1 cellular context compared by ENCODE assay signal in the genomic region with DNA sequence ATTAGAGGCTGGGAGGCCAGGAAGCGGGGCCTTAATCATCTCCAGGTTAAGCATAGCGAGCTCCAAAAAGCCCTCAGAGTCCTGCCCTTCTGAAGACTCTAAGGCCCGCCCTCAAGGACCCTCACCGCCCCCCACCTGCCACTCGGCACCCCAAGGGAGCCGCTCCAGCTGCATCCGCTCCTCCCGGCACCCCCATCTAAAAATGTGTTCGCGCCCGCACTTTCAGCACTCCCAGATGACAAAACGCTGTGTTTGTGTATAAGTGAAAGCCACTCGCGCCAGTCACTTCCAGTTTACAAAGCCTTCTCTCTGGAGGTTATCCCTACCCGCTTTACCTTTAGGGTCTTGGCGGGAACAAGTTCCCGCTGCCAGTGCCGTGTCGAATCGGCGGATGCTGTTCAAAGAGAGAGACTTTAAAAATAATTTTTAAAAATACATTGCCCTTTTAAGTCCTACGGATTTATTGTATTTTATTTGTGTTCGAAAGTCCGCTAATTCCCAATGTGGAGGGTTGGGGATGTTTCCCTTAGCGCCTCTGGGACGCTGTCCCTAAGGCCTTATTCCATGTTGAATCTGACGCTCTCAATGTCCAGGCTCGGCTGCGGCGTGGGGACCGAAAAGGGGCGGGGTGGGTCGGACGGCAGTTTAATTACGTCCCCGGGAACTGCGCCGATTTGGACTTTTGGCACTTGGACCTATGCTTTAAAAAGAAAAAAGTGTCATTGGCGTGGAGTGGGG.
TF ChIP-seq lines count a peak whose summit lies in the region.

A gene (minus strand): TSS at position 64 of the 738 bp plus-strand sequence. CDS start 900 bp downstream, outside the sequence.
A gene with protein sequence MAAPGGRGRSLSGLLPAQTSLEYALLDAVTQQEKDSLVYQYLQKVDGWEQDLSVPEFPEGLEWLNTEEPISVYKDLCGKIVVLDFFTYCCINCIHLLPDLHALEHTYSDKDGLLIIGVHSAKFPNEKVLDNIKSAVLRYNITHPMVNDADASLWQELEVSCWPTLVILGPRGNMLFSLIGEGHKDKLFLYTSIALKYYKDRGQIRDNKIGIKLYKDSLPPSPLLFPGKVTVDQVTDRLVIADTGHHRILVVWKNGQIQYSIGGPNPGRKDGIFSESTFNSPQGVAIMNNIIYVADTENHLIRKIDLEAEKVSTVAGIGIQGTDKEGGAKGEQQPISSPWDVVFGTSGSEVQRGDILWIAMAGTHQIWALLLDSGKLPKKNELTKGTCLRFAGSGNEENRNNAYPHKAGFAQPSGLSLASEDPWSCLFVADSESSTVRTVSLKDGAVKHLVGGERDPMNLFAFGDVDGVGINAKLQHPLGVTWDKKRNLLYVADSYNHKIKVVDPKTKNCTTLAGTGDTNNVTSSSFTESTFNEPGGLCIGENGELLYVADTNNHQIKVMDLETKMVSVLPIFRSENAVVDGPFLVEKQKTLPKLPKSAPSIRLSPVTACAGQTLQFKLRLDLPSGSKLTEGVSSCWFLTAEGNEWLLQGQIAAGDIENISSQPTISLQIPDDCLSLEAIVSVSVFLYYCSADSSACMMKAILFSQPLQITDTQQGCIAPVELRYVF (plus strand): TSS at position 643 of the 738 bp plus-strand sequence. CDS start 212 bp downstream, outside the sequence.

TF ChIP-seq in K562, 482 proteins besides CTCF, POLR2A, EP300 and RAD21 (continued from another document and continues in another):
- TF ChIP-seq, protein P1, sequence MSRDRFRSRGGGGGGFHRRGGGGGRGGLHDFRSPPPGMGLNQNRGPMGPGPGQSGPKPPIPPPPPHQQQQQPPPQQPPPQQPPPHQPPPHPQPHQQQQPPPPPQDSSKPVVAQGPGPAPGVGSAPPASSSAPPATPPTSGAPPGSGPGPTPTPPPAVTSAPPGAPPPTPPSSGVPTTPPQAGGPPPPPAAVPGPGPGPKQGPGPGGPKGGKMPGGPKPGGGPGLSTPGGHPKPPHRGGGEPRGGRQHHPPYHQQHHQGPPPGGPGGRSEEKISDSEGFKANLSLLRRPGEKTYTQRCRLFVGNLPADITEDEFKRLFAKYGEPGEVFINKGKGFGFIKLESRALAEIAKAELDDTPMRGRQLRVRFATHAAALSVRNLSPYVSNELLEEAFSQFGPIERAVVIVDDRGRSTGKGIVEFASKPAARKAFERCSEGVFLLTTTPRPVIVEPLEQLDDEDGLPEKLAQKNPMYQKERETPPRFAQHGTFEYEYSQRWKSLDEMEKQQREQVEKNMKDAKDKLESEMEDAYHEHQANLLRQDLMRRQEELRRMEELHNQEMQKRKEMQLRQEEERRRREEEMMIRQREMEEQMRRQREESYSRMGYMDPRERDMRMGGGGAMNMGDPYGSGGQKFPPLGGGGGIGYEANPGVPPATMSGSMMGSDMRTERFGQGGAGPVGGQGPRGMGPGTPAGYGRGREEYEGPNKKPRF (IDR thresholded peaks at IDR 0.05; ENCODE audit: low read depth, low read length), result no peak
- TF ChIP-seq, protein P2, sequence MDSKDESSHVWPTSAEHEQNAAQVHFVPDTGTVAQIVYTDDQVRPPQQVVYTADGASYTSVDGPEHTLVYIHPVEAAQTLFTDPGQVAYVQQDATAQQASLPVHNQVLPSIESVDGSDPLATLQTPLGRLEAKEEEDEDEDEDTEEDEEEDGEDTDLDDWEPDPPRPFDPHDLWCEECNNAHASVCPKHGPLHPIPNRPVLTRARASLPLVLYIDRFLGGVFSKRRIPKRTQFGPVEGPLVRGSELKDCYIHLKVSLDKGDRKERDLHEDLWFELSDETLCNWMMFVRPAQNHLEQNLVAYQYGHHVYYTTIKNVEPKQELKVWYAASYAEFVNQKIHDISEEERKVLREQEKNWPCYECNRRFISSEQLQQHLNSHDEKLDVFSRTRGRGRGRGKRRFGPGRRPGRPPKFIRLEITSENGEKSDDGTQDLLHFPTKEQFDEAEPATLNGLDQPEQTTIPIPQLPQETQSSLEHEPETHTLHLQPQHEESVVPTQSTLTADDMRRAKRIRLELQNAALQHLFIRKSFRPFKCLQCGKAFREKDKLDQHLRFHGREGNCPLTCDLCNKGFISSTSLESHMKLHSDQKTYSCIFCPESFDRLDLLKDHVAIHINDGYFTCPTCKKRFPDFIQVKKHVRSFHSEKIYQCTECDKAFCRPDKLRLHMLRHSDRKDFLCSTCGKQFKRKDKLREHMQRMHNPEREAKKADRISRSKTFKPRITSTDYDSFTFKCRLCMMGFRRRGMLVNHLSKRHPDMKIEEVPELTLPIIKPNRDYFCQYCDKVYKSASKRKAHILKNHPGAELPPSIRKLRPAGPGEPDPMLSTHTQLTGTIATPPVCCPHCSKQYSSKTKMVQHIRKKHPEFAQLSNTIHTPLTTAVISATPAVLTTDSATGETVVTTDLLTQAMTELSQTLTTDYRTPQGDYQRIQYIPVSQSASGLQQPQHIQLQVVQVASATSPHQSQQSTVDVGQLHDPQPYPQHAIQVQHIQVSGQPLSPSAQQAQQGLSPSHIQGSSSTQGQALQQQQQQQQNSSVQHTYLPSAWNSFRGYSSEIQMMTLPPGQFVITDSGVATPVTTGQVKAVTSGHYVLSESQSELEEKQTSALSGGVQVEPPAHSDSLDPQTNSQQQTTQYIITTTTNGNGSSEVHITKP (IDR thresholded peaks at IDR 0.05; ENCODE audit: partially characterized antibody), result peak; percentile 53
- TF ChIP-seq NFIC (IDR thresholded peaks at IDR 0.05) (peak; percentile 66), HMGN3 (IDR thresholded peaks at IDR 0.05; ENCODE audit: borderline replicate concordance, extremely low read depth, insufficient read length, low read depth, low read length) (no peak), MAZ (CRISPR knock-in tag; conservative IDR thresholded peaks at IDR 0.05 in 1 of 2, IDR thresholded peaks at IDR 0.05 in 1 of 2) (peak in 1 of 2 experiments; percentile 49; a peak in 1 of 4 replicates), ZKSCAN1 (IDR thresholded peaks at IDR 0.05; ENCODE audit: low read depth, low read length) (no peak), XRCC5 (IDR thresholded peaks at IDR 0.05; ENCODE audit: low read depth, low read length) (0 out of 2 replicates have a peak, but pooled peaks have one; percentile 49), ZZZ3 (IDR thresholded peaks at IDR 0.05) (peak; percentile 56; the same call in 1 of the 2 replicates), CXXC5 (CRISPR knock-in tag; IDR thresholded peaks at IDR 0.05) (peak; percentile 47; the same call in 1 of the 2 replicates), MXI1 (IDR thresholded peaks at IDR 0.05; ENCODE audit: low read depth, low read length) (peak; percentile 33; the same call in 1 of the 2 replicates), WHSC1 (IDR thresholded peaks at IDR 0.05; ENCODE audit: low read length) (no peak), SIN3B (IDR thresholded peaks at IDR 0.05; ENCODE audit: low read depth) (0 out of 2 replicates have a peak, but pooled peaks have one; percentile 14), CHD1 (IDR thresholded peaks at IDR 0.05; ENCODE audit: low read length) (peak; percentile 13), GATA2 (CRISPR knock-in tag; IDR thresholded peaks at IDR 0.05) (no peak), C11orf30 (IDR thresholded peaks at IDR 0.05; ENCODE audit: low read depth) (peak; percentile 43; the same call in 1 of the 2 replicates), RB1 (IDR thresholded peaks at IDR 0.05; ENCODE audit: low read depth) (peak; percentile 71), TAF1 (IDR thresholded peaks at IDR 0.05; ENCODE audit: control insufficient read depth, extremely low read depth, insufficient read depth, low read length, severe bottlenecking) (peak; percentile 36), POLR2H (tag; IDR thresholded peaks at IDR 0.05; ENCODE audit: low read depth) (peak; percentile 24; the same call in 1 of the 2 replicates), ZBTB7A (IDR thresholded peaks at IDR 0.05; ENCODE audit: borderline replicate concordance, control insufficient read depth, low read depth, low read length) (peak; percentile 87), DIDO1 (tag; IDR thresholded peaks at IDR 0.05; ENCODE audit: low read depth) (peak; percentile 50; the same call in 1 of the 2 replicates), HNRNPLL (IDR thresholded peaks at IDR 0.05; ENCODE audit: low read depth, low read length, poor library complexity, severe bottlenecking) (peak; percentile 18), MYBL2 (IDR thresholded peaks at IDR 0.05; ENCODE audit: low read depth) (peak; percentile 72), MYBL2 (CRISPR knock-in tag; IDR thresholded peaks at IDR 0.05; ENCODE audit: borderline replicate concordance) (no peak), ZNF668 (CRISPR knock-in tag; IDR thresholded peaks at IDR 0.05) (no peak), BCOR (IDR thresholded peaks at IDR 0.05) (no peak), NR2C2 (CRISPR knock-in tag; IDR thresholded peaks at IDR 0.05) (no peak), NR2C2 (tag; IDR thresholded peaks at IDR 0.05) (peak; percentile 75)
- TF ChIP-seq, protein P3, sequence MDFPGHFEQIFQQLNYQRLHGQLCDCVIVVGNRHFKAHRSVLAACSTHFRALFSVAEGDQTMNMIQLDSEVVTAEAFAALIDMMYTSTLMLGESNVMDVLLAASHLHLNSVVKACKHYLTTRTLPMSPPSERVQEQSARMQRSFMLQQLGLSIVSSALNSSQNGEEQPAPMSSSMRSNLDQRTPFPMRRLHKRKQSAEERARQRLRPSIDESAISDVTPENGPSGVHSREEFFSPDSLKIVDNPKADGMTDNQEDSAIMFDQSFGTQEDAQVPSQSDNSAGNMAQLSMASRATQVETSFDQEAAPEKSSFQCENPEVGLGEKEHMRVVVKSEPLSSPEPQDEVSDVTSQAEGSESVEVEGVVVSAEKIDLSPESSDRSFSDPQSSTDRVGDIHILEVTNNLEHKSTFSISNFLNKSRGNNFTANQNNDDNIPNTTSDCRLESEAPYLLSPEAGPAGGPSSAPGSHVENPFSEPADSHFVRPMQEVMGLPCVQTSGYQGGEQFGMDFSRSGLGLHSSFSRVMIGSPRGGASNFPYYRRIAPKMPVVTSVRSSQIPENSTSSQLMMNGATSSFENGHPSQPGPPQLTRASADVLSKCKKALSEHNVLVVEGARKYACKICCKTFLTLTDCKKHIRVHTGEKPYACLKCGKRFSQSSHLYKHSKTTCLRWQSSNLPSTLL (IDR thresholded peaks at IDR 0.05), result peak; percentile 81
- TF ChIP-seq, protein P4, sequence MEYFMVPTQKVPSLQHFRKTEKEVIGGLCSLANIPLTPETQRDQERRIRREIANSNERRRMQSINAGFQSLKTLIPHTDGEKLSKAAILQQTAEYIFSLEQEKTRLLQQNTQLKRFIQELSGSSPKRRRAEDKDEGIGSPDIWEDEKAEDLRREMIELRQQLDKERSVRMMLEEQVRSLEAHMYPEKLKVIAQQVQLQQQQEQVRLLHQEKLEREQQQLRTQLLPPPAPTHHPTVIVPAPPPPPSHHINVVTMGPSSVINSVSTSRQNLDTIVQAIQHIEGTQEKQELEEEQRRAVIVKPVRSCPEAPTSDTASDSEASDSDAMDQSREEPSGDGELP (CRISPR knock-in tag; IDR thresholded peaks at IDR 0.05; ENCODE audit: borderline replicate concordance), result peak; percentile 76; the same call in 1 of the 2 replicates
- TF ChIP-seq, protein P5, sequence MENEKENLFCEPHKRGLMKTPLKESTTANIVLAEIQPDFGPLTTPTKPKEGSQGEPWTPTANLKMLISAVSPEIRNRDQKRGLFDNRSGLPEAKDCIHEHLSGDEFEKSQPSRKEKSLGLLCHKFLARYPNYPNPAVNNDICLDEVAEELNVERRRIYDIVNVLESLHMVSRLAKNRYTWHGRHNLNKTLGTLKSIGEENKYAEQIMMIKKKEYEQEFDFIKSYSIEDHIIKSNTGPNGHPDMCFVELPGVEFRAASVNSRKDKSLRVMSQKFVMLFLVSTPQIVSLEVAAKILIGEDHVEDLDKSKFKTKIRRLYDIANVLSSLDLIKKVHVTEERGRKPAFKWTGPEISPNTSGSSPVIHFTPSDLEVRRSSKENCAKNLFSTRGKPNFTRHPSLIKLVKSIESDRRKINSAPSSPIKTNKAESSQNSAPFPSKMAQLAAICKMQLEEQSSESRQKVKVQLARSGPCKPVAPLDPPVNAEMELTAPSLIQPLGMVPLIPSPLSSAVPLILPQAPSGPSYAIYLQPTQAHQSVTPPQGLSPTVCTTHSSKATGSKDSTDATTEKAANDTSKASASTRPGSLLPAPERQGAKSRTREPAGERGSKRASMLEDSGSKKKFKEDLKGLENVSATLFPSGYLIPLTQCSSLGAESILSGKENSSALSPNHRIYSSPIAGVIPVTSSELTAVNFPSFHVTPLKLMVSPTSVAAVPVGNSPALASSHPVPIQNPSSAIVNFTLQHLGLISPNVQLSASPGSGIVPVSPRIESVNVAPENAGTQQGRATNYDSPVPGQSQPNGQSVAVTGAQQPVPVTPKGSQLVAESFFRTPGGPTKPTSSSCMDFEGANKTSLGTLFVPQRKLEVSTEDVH (IDR thresholded peaks at IDR 0.05; ENCODE audit: low read depth, partially characterized antibody), result peak; percentile 91
- TF ChIP-seq, protein P6, sequence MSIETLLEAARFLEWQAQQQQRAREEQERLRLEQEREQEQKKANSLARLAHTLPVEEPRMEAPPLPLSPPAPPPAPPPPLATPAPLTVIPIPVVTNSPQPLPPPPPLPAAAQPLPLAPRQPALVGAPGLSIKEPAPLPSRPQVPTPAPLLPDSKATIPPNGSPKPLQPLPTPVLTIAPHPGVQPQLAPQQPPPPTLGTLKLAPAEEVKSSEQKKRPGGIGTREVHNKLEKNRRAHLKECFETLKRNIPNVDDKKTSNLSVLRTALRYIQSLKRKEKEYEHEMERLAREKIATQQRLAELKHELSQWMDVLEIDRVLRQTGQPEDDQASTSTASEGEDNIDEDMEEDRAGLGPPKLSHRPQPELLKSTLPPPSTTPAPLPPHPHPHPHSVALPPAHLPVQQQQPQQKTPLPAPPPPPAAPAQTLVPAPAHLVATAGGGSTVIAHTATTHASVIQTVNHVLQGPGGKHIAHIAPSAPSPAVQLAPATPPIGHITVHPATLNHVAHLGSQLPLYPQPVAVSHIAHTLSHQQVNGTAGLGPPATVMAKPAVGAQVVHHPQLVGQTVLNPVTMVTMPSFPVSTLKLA (conservative IDR thresholded peaks at IDR 0.05), result peak; percentile 67 to 75; a peak in 3 of 4 replicates
- TF ChIP-seq, protein P7, sequence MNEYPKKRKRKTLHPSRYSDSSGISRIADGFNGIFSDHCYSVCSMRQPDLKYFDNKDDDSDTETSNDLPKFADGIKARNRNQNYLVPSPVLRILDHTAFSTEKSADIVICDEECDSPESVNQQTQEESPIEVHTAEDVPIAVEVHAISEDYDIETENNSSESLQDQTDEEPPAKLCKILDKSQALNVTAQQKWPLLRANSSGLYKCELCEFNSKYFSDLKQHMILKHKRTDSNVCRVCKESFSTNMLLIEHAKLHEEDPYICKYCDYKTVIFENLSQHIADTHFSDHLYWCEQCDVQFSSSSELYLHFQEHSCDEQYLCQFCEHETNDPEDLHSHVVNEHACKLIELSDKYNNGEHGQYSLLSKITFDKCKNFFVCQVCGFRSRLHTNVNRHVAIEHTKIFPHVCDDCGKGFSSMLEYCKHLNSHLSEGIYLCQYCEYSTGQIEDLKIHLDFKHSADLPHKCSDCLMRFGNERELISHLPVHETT (CRISPR knock-in tag; conservative IDR thresholded peaks at IDR 0.05 in 1 of 2, IDR thresholded peaks at IDR 0.05 in 1 of 2), result peak in 1 of 2 experiments; percentile 57; a peak in 1 of 4 replicates
- TF ChIP-seq, protein P8, sequence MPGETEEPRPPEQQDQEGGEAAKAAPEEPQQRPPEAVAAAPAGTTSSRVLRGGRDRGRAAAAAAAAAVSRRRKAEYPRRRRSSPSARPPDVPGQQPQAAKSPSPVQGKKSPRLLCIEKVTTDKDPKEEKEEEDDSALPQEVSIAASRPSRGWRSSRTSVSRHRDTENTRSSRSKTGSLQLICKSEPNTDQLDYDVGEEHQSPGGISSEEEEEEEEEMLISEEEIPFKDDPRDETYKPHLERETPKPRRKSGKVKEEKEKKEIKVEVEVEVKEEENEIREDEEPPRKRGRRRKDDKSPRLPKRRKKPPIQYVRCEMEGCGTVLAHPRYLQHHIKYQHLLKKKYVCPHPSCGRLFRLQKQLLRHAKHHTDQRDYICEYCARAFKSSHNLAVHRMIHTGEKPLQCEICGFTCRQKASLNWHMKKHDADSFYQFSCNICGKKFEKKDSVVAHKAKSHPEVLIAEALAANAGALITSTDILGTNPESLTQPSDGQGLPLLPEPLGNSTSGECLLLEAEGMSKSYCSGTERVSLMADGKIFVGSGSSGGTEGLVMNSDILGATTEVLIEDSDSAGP (CRISPR knock-in tag; IDR thresholded peaks at IDR 0.05), result no peak
